In genomic region chr17:7583253-7584109, GRCh38 we compare ENCODE assay signal across 8 cellular contexts. TPM values are rescaled to one million over a fixed set of nuclear protein-coding genes. Genes with fewer than 3 reads are reported as not detected.
DNase-seq lines count a peak whose midpoint lies in the region; ATAC-seq and TF ChIP-seq lines count a peak whose summit lies in the region.

TSS of gene MPDU1 (plus strand) at chr17:7583852. CDS start at chr17:7583863, 11 bp downstream.

- H3K4me1 Mint-ChIP-seq in CD8-positive, alpha-beta T cell (ENCODE audit: low read depth), result peaks cover 47% of the 10 kb centered on the region
- H3K4me1 Mint-ChIP-seq in effector memory CD8-positive, alpha-beta T cell (ENCODE audit: low read depth in 2 of 2), result peaks cover 34 to 42% of the 10 kb centered on the region in 2 donors
- peaks cover 42% of the 10 kb centered on the region for H3K4me1 Mint-ChIP-seq in memory B cell

- intact Hi-C loops in CD8-positive, alpha-beta T cell (cut with DNase I, micrococcal nuclease), result loop anchor here (1.0 to 10.0 kb wide), 11 partner anchors 10 to 539 kb away; partner anchors contain the start of genes SENP3 (in 2 of the 2), EIF5A (in 1 of the 2), FXR2 (in 1 of the 2) and POLR2A (in 1 of the 2)

- peak; percentile 83 for ATAC-seq in CD8-positive, alpha-beta T cell
- ATAC-seq in GM19467 (IDR thresholded peaks at IDR 0.05; ENCODE audit: unreplicated experiment) (peak; percentile 62), memory B cell (ENCODE audit: low read depth) (peak; percentile 79)
- peak; percentile 83 for ATAC-seq in effector memory CD8-positive, alpha-beta T cell (replicated peaks)

- peak within 1 kb of the TSS; percentile 100 for H3K4me3 Mint-ChIP-seq in CD8-positive, alpha-beta T cell
- peak within 1 kb of the TSS; percentile 92 for H3K4me3 Mint-ChIP-seq in effector memory CD8-positive, alpha-beta T cell
- peak within 1 kb of the TSS; percentile 93 for H3K4me3 Mint-ChIP-seq in memory B cell

- H3K9me3 Mint-ChIP-seq in CD8-positive, alpha-beta T cell, result no peaks in the 10 kb centered on the region
- no peaks in the 10 kb centered on the region for H3K9me3 Mint-ChIP-seq in effector memory CD8-positive, alpha-beta T cell
- no peaks in the 10 kb centered on the region for H3K9me3 Mint-ChIP-seq in memory B cell

- no peaks in the 10 kb centered on the region for H3K27me3 Mint-ChIP-seq in CD8-positive, alpha-beta T cell (ENCODE audit: low read depth)
- H3K27me3 Mint-ChIP-seq in effector memory CD8-positive, alpha-beta T cell, result no peaks in the 10 kb centered on the region
- no peaks in the 10 kb centered on the region for H3K27me3 Mint-ChIP-seq in memory B cell

- peak within 1 kb of the TSS; percentile 90 for H3K4me3 ChIP-seq in CD8-positive, alpha-beta T cell (ENCODE audit: low read depth, low read length)

- CTCF ChIA-PET in CD8-positive, alpha-beta T cell (lab: Charles Lee), result interaction anchor here (0.7 to 3.4 kb wide), 9 partner anchors 10 to 227 kb away, joined by 3 to 12 read pairs (median 4); partner anchors contain the start of gene SENP3

- peaks cover 36% of the 10 kb centered on the region for H3K36me3 Mint-ChIP-seq in CD8-positive, alpha-beta T cell
- H3K36me3 Mint-ChIP-seq in effector memory CD8-positive, alpha-beta T cell (ENCODE audit: insufficient read depth), result peaks cover 48% of the 10 kb centered on the region
- H3K36me3 Mint-ChIP-seq in memory B cell, result peaks cover 9% of the 10 kb centered on the region

- POLR2A ChIA-PET in CD8-positive, alpha-beta T cell (lab: Charles Lee), result interaction anchor here (0.6 to 3.9 kb wide), 25 partner anchors 9 to 364 kb away, joined by 3 to 67 read pairs (median 4); partner anchors contain the start of genes ACADVL, ACAP1, ATP1B2 and DLG4

- DNase-seq in CD8-positive, alpha-beta T cell, result peak; percentile 85 to 96 (median 93)
- peak; percentile 94 for DNase-seq in HT1080 (ENCODE audit: low read depth)
- peak; percentile 97 for DNase-seq in NOMO-1 treated with DMSO at 0.1 percent for 48 hours (lab: John Stamatoyannopoulos, UW; ENCODE audit: unreplicated experiment)
- peak; percentile 90 to 91 for DNase-seq in activated CD8-positive, alpha-beta memory T cell treated with anti-CD3 and anti-CD28 coated beads for 4 hours (ENCODE audit: low read depth in 2 of 2)
- peak; percentile 92 to 93 (median 93) for DNase-seq in effector memory CD8-positive, alpha-beta T cell
- peak; percentile 89 to 93 for DNase-seq in memory B cell (ENCODE audit: low spot score in 2 of 2)
- peak; percentile 88 for DNase-seq in stimulated activated CD8-positive, alpha-beta memory T cell treated with anti-CD3 and anti-CD28 coated beads, Interleukin-12 subunit alpha, Interleukin-12 subunit beta, amount 100 ng/mL, for 24 hours (ENCODE audit: extremely low read depth)

- peaks cover 40% of the 10 kb centered on the region for H3K4me1 ChIP-seq in CD8-positive, alpha-beta T cell (ENCODE audit: insufficient read depth, low read length)

- peak within 1 kb of the TSS; percentile 100 for H3K27ac Mint-ChIP-seq in CD8-positive, alpha-beta T cell
- H3K27ac Mint-ChIP-seq in effector memory CD8-positive, alpha-beta T cell, result peak within 1 kb of the TSS; percentile 92 to 96
- peak within 1 kb of the TSS; percentile 98 for H3K27ac Mint-ChIP-seq in memory B cell

- TF ChIP-seq CTCF in CD8-positive, alpha-beta T cell (IDR thresholded peaks at IDR 0.05), result no peak

- H3K27me3 ChIP-seq in CD8-positive, alpha-beta T cell (ENCODE audit: insufficient read depth, low read length), result no peaks in the 10 kb centered on the region

- peaks cover 4% of the 10 kb centered on the region for H3K36me3 ChIP-seq in CD8-positive, alpha-beta T cell (ENCODE audit: insufficient read depth, low read length)

- no peaks in the 10 kb centered on the region for H3K9me3 ChIP-seq in CD8-positive, alpha-beta T cell (ENCODE audit: low read length)

- peak within 1 kb of the TSS; percentile 92 for H3K27ac ChIP-seq in CD8-positive, alpha-beta T cell (ENCODE audit: low read depth, low read length)

RNA-seq across cellular contexts. Expression of gene MPDU1, which starts in this region (rescaled TPM):
- 10 to 100 TPM; 16.6 to 17.2 TPM for total RNA-seq in CD8-positive, alpha-beta T cell
- total RNA-seq in HT1080 (2014; rRNA removed; shearing (Covaris generic)), result 148 and 177 TPM in 2 replicates
- 158 and 163 TPM in 2 replicates for polyA plus RNA-seq in HT1080 (2015; cell fraction: cytosol; rRNA removed)
- 174 and 184 TPM in 2 replicates for polyA plus RNA-seq in HT1080 (2015; cell fraction: nucleus; rRNA removed)

Comparison
In these comparisons a context has a peak if more than half of its experiments do, and no peak if none do; other contexts are left out.
1. Peak in every context shown above with its lines: DNase-seq, ATAC-seq, H3K4me3 ChIP-seq and H3K27ac ChIP-seq.